ENCODE assay signal across 8 cellular contexts in genomic region chr3:17742092-17742836, GRCh38. TPM values are rescaled to one million over a fixed set of nuclear protein-coding genes. Genes with fewer than 3 reads are reported as not detected.
A peak's percentile ranks its signal among the peaks of the same experiment; 100 is the strongest.
DNase-seq lines count a peak whose midpoint lies in the region; ATAC-seq and TF ChIP-seq lines count a peak whose summit lies in the region.

Gene TBC1D5 (minus strand): TSS chr3:17742631. CDS start chr3:17508570, 234,061 bp downstream.

- H4K20me1 ChIP-seq in GM23338 (replicated peaks; ENCODE audit: insufficient read depth): no peaks in the 10 kb centered on the region

- 0 out of 3 replicates have a peak, but pooled peaks cover 3% of the 10 kb centered on the region for H3K36me3 Mint-ChIP-seq in GM23338 (ENCODE audit: low read depth)

- no peaks in the 10 kb centered on the region for H3K27me3 ChIP-seq in GM23338 (ENCODE audit: insufficient read depth)
- H3K27me3 ChIP-seq in neuron (ENCODE audit: insufficient read depth, low read length): no peaks in the 10 kb centered on the region
- no peaks in the 10 kb centered on the region for H3K27me3 ChIP-seq in subcutaneous abdominal adipose tissue (ENCODE audit: control insufficient read depth in 5 of 5, insufficient read depth in 4 of 5, low read length in 5 of 5)

- H3K4me1 ChIP-seq in GM23338 (ENCODE audit: insufficient read depth): peaks cover 36% of the 10 kb centered on the region
- H3K4me1 ChIP-seq in neuron (ENCODE audit: insufficient read depth, low read length): peaks cover 19% of the 10 kb centered on the region
- peaks cover 7 to 30% (median 27%) of the 10 kb centered on the region in 5 donors for H3K4me1 ChIP-seq in subcutaneous abdominal adipose tissue (ENCODE audit: control insufficient read depth in 5 of 5, insufficient read depth in 5 of 5, low read length in 5 of 5)

- H3K4me3 Mint-ChIP-seq in GM23338: peak within 1 kb of the TSS; percentile 95

- H3K9me2 ChIP-seq in GM23338 (ENCODE audit: insufficient read depth): no peaks in the 10 kb centered on the region; the same call in 1 of the 2 replicates

- peaks cover 37% of the 10 kb centered on the region for H3K79me2 ChIP-seq in GM23338 (replicated peaks; ENCODE audit: insufficient read depth)

- H3K9me3 ChIP-seq in neuron (ENCODE audit: low read length) (no peaks in the 10 kb centered on the region), subcutaneous abdominal adipose tissue (ENCODE audit: control insufficient read depth in 5 of 5, low read length in 5 of 5) (no peaks in the 10 kb centered on the region)

- TF ChIP-seq CTCF in GM23338 (conservative IDR thresholded peaks at IDR 0.05; ENCODE audit: low read depth in 2 of 2) (no peak), foreskin fibroblast (IDR thresholded peaks at IDR 0.05; ENCODE audit: low read depth, low read length) (no peak)

- peak within 1 kb of the TSS; percentile 80 to 99 (median 89) for H3K9ac ChIP-seq in subcutaneous abdominal adipose tissue (ENCODE audit: low read length in 5 of 5)

- DNase-seq in EH (ENCODE audit: low read depth) (peak; percentile 79), GM23338 (ENCODE audit: low spot score) (peak; percentile 95), LHCN-M2 (ENCODE audit: low read depth) (peak; percentile 98), SHP77 treated with DMSO at 0.1 percent for 48 hours (lab: John Stamatoyannopoulos, UW) (peak; percentile 95), foreskin fibroblast (peak; percentile 99 to 100)
- DNase-seq in activated effector memory CD4-positive, alpha-beta T cell treated with anti-CD3 and anti-CD28 coated beads, Interleukin-2, amount 50 U/mL, for 16 hours: peak; percentile 96

- peak within 1 kb of the TSS; percentile 100 for H3K27ac ChIP-seq in GM23338 (ENCODE audit: low read depth)
- peak within 1 kb of the TSS; percentile 88 for H3K27ac ChIP-seq in subcutaneous abdominal adipose tissue (ENCODE audit: low read depth, low read length)

- H3K27ac Mint-ChIP-seq in GM23338: peak within 1 kb of the TSS; percentile 99

- H3K4me2 ChIP-seq in GM23338: peak within 1 kb of the TSS; percentile 96

- peaks cover 6% of the 10 kb centered on the region for H3K27me3 Mint-ChIP-seq in GM23338 (ENCODE audit: insufficient read depth, low read depth, poor library complexity)

- H3F3A ChIP-seq in GM23338 (replicated peaks; ENCODE audit: low read depth): peaks cover 10% of the 10 kb centered on the region

- peak within 1 kb of the TSS; percentile 96 for H2AFZ ChIP-seq in GM23338
- H2AFZ ChIP-seq in neuron (ENCODE audit: low read depth, low read length): peak within 1 kb of the TSS; percentile 88

- ATAC-seq in GM23338: peak; percentile 74

- no peaks in the 10 kb centered on the region for H3K9me3 Mint-ChIP-seq in GM23338

- H3K4me1 Mint-ChIP-seq in GM23338: peaks cover 34% of the 10 kb centered on the region

- no peaks in the 10 kb centered on the region for H3K36me3 ChIP-seq in GM23338 (ENCODE audit: insufficient read depth)
- no peaks in the 10 kb centered on the region for H3K36me3 ChIP-seq in neuron (ENCODE audit: insufficient read depth, low read length)
- H3K36me3 ChIP-seq in subcutaneous abdominal adipose tissue (ENCODE audit: control insufficient read depth in 5 of 5, insufficient read depth in 5 of 5, low read length in 5 of 5): no peaks in the 10 kb centered on the region

- H3K4me3 ChIP-seq in GM23338 (peak within 1 kb of the TSS; percentile 88), foreskin fibroblast (ENCODE audit: low read depth in 1 of 2, low read length in 2 of 2) (peak within 1 kb of the TSS; percentile 73 to 78), neuron (ENCODE audit: low read length) (peak within 1 kb of the TSS; percentile 85), subcutaneous abdominal adipose tissue (ENCODE audit: low read depth in 1 of 5, low read length in 5 of 5) (peak within 1 kb of the TSS; percentile 86 to 92 (median 88))

TF ChIP-seq in GM23338, 12 proteins besides CTCF, POLR2A, EP300 and RAD21:
- TF ChIP-seq POLR2AphosphoS5 (IDR thresholded peaks at IDR 0.05; ENCODE audit: low read depth) (peak; percentile 71), NANOG (IDR thresholded peaks at IDR 0.05; ENCODE audit: borderline replicate concordance) (no peak), CREB1 (CRISPR knock-in tag; IDR thresholded peaks at IDR 0.05; ENCODE audit: low read depth) (peak; percentile 64), ZNF114 (CRISPR knock-in tag; IDR thresholded peaks at IDR 0.05) (no peak)

RNA-seq across cellular contexts. Expression of gene TBC1D5, which starts in this region (rescaled TPM):
- total RNA-seq in GM23338 (2014; rRNA removed; shearing (Covaris generic)): 45.0 and 48.1 TPM in 2 replicates
- polyA plus RNA-seq in GM23338 (2016; fragmentation: Nextera tagmentation; extraction: Ambion mirVana): 16.9 and 21.8 TPM in 2 replicates
- total RNA-seq in LHCN-M2 (2014; rRNA removed): 73.7 and 92.2 TPM in 2 replicates
- polyA plus RNA-seq in LHCN-M2 (2012): 22.3 TPM

Comparison
In these comparisons a context has a peak if more than half of its experiments do, and no peak if none do; other contexts are left out.
1. Peak in every context shown above with its lines: DNase-seq, ATAC-seq, H3K4me3 ChIP-seq and H3K27ac ChIP-seq.